In the genomic region with DNA sequence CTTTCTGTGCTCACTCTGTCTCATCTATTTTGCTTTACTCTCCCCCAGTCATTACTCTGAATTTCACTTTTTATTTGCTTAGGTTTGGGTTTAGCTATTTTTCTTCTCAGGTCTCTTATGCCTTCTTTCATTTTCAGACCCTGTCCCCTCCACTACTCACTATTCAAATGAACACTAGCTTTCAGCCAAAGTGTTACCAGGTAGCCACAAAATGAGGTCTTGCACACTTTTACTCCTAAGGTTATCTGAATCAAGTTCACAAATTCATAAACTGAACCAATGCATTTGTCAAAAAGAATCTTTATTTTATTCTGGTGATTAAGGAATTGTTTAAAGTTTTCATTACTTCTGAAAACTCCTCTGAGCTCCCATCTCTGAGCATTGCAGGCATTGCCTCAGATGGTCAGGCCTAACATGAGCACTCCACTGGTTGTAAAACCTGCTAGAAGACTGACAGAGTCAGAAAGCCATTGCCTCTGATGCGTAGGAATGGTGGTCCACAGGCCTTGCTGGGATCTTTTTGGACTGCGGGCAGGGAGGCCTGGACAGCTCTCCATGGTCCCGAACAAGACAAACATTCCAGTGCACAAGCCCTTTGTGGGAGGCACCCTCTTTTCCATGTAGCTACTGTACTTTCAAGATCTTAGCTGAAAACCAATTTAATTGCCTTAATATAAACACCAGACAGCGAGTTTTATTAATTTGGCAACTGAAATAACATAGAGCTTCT, we compare ENCODE assay signal across 1 cellular context.
TF ChIP-seq lines count a peak whose summit lies in the region.

No MANE protein-coding gene starts in this region.

TF ChIP-seq in GM12878, 131 proteins besides CTCF, POLR2A, EP300 and RAD21 (continued from another document):
- TF ChIP-seq, protein P1, sequence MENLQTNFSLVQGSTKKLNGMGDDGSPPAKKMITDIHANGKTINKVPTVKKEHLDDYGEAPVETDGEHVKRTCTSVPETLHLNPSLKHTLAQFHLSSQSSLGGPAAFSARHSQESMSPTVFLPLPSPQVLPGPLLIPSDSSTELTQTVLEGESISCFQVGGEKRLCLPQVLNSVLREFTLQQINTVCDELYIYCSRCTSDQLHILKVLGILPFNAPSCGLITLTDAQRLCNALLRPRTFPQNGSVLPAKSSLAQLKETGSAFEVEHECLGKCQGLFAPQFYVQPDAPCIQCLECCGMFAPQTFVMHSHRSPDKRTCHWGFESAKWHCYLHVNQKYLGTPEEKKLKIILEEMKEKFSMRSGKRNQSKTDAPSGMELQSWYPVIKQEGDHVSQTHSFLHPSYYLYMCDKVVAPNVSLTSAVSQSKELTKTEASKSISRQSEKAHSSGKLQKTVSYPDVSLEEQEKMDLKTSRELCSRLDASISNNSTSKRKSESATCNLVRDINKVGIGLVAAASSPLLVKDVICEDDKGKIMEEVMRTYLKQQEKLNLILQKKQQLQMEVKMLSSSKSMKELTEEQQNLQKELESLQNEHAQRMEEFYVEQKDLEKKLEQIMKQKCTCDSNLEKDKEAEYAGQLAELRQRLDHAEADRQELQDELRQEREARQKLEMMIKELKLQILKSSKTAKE (IDR thresholded peaks at IDR 0.05; ENCODE audit: low read depth, poor library complexity, severe bottlenecking), result peak; percentile 18
- TF ChIP-seq IKZF1 (conservative IDR thresholded peaks at IDR 0.05) (no peak), POLR2AphosphoS5 (IDR thresholded peaks at IDR 0.05; ENCODE audit: low read length) (no peak), KLF5 (IDR thresholded peaks at IDR 0.05; ENCODE audit: partially characterized antibody) (no peak), RCOR1 (conservative IDR thresholded peaks at IDR 0.05; ENCODE audit: low read depth, low read length) (no peak), NR2C1 (IDR thresholded peaks at IDR 0.05) (no peak), RUNX3 (IDR thresholded peaks at IDR 0.05; ENCODE audit: low read length) (peak; percentile 31; the same call in 1 of the 2 replicates), EGR1 (IDR thresholded peaks at IDR 0.05; ENCODE audit: borderline replicate concordance in 1 of 2, low read depth in 2 of 2, low read length in 2 of 2) (no peak), ATF7 (IDR thresholded peaks at IDR 0.05; ENCODE audit: low read depth) (0 out of 2 replicates have a peak, but pooled peaks have one; percentile 23), RELA (IDR thresholded peaks at IDR 0.05; ENCODE audit: borderline replicate concordance, partially characterized antibody) (no peak), TBL1XR1 (IDR thresholded peaks at IDR 0.05; ENCODE audit: low read depth, low read length) (no peak), SIX5 (IDR thresholded peaks at IDR 0.05; ENCODE audit: low read depth, low read length, severe bottlenecking) (no peak), EZH2 (IDR thresholded peaks at IDR 0.05; ENCODE audit: borderline replicate concordance, control insufficient read depth, low read depth, low read length) (no peak), BHLHE40 (IDR thresholded peaks at IDR 0.05; ENCODE audit: borderline replicate concordance in 1 of 2, low read depth in 2 of 2, low read length in 1 of 2) (0 out of 4 replicates have a peak, but pooled peaks of 1 of the 2 experiments have one; percentile 9), ZNF207 (IDR thresholded peaks at IDR 0.05; ENCODE audit: borderline replicate concordance) (no peak), SREBF2 (IDR thresholded peaks at IDR 0.05; ENCODE audit: low read length) (no peak), ZNF384 (IDR thresholded peaks at IDR 0.05; ENCODE audit: borderline replicate concordance, low read depth, low read length) (no peak), TARDBP (IDR thresholded peaks at IDR 0.05; ENCODE audit: borderline replicate concordance) (no peak), TCF3 (IDR thresholded peaks at IDR 0.05; ENCODE audit: borderline replicate concordance, insufficient read depth, low read depth, low read length) (no peak), ETV6 (conservative IDR thresholded peaks at IDR 0.05 in 1 of 2, IDR thresholded peaks at IDR 0.05 in 1 of 2; ENCODE audit: borderline replicate concordance in 1 of 2, low read depth in 1 of 2) (no peak), WRNIP1 (IDR thresholded peaks at IDR 0.05; ENCODE audit: borderline replicate concordance, low read depth, low read length) (no peak), NBN (IDR thresholded peaks at IDR 0.05) (no peak), BRCA1 (IDR thresholded peaks at IDR 0.05; ENCODE audit: low read depth, low read length) (no peak), HDGF (IDR thresholded peaks at IDR 0.05) (no peak), NFIC (IDR thresholded peaks at IDR 0.05; ENCODE audit: low read depth, low read length) (no peak), NRF1 (conservative IDR thresholded peaks at IDR 0.05; ENCODE audit: low read depth, low read length) (no peak), PML (IDR thresholded peaks at IDR 0.05; ENCODE audit: low read length) (peak; percentile 45; the same call in 1 of the 2 replicates), ZNF217 (IDR thresholded peaks at IDR 0.05) (no peak), STAT3 (IDR thresholded peaks at IDR 0.05; ENCODE audit: low read depth, low read length) (no peak), NR2C2 (IDR thresholded peaks at IDR 0.05; ENCODE audit: borderline replicate concordance, control insufficient read depth, insufficient read length, low read depth) (no peak), MTA2 (IDR thresholded peaks at IDR 0.05; ENCODE audit: low read depth) (0 out of 2 replicates have a peak, but pooled peaks have one; percentile 30), MYC (IDR thresholded peaks at IDR 0.05; ENCODE audit: insufficient read depth, insufficient read length, insufficient replicate concordance, low read length, severe bottlenecking) (no peak), RBBP5 (conservative IDR thresholded peaks at IDR 0.05) (no peak), CEBPB (IDR thresholded peaks at IDR 0.05; ENCODE audit: borderline replicate concordance in 1 of 2, low read depth in 2 of 2, low read length in 2 of 2) (no peak), SP1 (IDR thresholded peaks at IDR 0.05; ENCODE audit: low read depth, low read length) (no peak), MYB (IDR thresholded peaks at IDR 0.05; ENCODE audit: borderline replicate concordance, low read depth, low read length) (no peak)
- TF ChIP-seq, protein P2, sequence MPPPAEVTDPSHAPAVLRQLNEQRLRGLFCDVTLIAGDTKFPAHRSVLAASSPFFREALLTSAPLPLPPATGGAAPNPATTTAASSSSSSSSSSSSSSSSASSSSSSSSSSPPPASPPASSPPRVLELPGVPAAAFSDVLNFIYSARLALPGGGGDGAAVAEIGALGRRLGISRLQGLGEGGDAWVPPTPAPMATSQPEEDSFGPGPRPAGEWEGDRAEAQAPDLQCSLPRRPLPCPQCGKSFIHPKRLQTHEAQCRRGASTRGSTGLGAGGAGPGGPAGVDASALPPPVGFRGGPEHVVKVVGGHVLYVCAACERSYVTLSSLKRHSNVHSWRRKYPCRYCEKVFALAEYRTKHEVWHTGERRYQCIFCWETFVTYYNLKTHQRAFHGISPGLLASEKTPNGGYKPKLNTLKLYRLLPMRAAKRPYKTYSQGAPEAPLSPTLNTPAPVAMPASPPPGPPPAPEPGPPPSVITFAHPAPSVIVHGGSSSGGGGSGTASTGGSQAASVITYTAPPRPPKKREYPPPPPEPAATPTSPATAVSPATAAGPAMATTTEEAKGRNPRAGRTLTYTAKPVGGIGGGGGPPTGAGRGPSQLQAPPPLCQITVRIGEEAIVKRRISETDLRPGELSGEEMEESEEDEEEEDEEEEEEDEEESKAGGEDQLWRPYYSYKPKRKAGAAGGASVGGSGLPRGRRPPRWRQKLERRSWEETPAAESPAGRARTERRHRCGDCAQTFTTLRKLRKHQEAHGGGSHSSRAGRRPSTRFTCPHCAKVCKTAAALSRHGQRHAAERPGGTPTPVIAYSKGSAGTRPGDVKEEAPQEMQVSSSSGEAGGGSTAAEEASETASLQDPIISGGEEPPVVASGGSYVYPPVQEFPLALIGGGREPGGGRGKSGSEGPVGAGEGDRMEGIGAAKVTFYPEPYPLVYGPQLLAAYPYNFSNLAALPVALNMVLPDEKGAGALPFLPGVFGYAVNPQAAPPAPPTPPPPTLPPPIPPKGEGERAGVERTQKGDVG (CRISPR knock-in tag; IDR thresholded peaks at IDR 0.05), result no peak
- TF ChIP-seq, protein P3, sequence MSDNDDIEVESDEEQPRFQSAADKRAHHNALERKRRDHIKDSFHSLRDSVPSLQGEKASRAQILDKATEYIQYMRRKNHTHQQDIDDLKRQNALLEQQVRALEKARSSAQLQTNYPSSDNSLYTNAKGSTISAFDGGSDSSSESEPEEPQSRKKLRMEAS (IDR thresholded peaks at IDR 0.05; ENCODE audit: low read depth, low read length), result no peak
- TF ChIP-seq, protein P4, sequence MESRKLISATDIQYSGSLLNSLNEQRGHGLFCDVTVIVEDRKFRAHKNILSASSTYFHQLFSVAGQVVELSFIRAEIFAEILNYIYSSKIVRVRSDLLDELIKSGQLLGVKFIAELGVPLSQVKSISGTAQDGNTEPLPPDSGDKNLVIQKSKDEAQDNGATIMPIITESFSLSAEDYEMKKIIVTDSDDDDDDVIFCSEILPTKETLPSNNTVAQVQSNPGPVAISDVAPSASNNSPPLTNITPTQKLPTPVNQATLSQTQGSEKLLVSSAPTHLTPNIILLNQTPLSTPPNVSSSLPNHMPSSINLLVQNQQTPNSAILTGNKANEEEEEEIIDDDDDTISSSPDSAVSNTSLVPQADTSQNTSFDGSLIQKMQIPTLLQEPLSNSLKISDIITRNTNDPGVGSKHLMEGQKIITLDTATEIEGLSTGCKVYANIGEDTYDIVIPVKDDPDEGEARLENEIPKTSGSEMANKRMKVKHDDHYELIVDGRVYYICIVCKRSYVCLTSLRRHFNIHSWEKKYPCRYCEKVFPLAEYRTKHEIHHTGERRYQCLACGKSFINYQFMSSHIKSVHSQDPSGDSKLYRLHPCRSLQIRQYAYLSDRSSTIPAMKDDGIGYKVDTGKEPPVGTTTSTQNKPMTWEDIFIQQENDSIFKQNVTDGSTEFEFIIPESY (IDR thresholded peaks at IDR 0.05), result no peak
- TF ChIP-seq, protein P5, sequence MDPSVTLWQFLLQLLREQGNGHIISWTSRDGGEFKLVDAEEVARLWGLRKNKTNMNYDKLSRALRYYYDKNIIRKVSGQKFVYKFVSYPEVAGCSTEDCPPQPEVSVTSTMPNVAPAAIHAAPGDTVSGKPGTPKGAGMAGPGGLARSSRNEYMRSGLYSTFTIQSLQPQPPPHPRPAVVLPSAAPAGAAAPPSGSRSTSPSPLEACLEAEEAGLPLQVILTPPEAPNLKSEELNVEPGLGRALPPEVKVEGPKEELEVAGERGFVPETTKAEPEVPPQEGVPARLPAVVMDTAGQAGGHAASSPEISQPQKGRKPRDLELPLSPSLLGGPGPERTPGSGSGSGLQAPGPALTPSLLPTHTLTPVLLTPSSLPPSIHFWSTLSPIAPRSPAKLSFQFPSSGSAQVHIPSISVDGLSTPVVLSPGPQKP (IDR thresholded peaks at IDR 0.05; ENCODE audit: low read depth, low read length), result no peak
- TF ChIP-seq, protein P6, sequence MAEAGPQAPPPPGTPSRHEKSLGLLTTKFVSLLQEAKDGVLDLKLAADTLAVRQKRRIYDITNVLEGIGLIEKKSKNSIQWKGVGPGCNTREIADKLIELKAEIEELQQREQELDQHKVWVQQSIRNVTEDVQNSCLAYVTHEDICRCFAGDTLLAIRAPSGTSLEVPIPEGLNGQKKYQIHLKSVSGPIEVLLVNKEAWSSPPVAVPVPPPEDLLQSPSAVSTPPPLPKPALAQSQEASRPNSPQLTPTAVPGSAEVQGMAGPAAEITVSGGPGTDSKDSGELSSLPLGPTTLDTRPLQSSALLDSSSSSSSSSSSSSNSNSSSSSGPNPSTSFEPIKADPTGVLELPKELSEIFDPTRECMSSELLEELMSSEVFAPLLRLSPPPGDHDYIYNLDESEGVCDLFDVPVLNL (IDR thresholded peaks at IDR 0.05; ENCODE audit: low read depth, low read length), result no peak
- TF ChIP-seq, protein P7, sequence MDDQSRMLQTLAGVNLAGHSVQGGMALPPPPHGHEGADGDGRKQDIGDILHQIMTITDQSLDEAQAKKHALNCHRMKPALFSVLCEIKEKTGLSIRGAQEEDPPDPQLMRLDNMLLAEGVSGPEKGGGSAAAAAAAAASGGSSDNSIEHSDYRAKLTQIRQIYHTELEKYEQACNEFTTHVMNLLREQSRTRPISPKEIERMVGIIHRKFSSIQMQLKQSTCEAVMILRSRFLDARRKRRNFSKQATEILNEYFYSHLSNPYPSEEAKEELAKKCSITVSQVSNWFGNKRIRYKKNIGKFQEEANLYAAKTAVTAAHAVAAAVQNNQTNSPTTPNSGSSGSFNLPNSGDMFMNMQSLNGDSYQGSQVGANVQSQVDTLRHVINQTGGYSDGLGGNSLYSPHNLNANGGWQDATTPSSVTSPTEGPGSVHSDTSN (IDR thresholded peaks at IDR 0.05; ENCODE audit: insufficient replicate concordance, low read depth, low read length), result no peak
- TF ChIP-seq, protein P8, sequence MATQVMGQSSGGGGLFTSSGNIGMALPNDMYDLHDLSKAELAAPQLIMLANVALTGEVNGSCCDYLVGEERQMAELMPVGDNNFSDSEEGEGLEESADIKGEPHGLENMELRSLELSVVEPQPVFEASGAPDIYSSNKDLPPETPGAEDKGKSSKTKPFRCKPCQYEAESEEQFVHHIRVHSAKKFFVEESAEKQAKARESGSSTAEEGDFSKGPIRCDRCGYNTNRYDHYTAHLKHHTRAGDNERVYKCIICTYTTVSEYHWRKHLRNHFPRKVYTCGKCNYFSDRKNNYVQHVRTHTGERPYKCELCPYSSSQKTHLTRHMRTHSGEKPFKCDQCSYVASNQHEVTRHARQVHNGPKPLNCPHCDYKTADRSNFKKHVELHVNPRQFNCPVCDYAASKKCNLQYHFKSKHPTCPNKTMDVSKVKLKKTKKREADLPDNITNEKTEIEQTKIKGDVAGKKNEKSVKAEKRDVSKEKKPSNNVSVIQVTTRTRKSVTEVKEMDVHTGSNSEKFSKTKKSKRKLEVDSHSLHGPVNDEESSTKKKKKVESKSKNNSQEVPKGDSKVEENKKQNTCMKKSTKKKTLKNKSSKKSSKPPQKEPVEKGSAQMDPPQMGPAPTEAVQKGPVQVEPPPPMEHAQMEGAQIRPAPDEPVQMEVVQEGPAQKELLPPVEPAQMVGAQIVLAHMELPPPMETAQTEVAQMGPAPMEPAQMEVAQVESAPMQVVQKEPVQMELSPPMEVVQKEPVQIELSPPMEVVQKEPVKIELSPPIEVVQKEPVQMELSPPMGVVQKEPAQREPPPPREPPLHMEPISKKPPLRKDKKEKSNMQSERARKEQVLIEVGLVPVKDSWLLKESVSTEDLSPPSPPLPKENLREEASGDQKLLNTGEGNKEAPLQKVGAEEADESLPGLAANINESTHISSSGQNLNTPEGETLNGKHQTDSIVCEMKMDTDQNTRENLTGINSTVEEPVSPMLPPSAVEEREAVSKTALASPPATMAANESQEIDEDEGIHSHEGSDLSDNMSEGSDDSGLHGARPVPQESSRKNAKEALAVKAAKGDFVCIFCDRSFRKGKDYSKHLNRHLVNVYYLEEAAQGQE (IDR thresholded peaks at IDR 0.05; ENCODE audit: low read depth, low read length), result no peak
